Comparison of ENCODE assay signal across 8 cellular contexts in genomic region chr2:197310271-197310939, GRCh38. TPM values are rescaled to one million over a fixed set of nuclear protein-coding genes. Genes with fewer than 3 reads are reported as not detected.
DNase-seq lines count a peak whose midpoint lies in the region; ATAC-seq and TF ChIP-seq lines count a peak whose summit lies in the region.

Gene ANKRD44, minus strand, starts transcription at chr2:197310780. Its CDS starts 176 bp downstream, at chr2:197310604.

- no peaks in the 10 kb centered on the region for H3K27me3 ChIP-seq in kidney epithelial cell (ENCODE audit: control insufficient read depth, insufficient read depth, low read length)

- in situ Hi-C loops in GM18951 (cut with MboI; ENCODE audit: low sequenced_read_pairs, unreplicated experiment): loop anchor here (25.0 kb wide), 1 partner anchor 198 kb away; no protein-coding TSS in a partner anchor

- DNase-seq in AG09309 (ENCODE audit: low read depth) (peak; percentile 43), NCI-H446 treated with DMSO at 0.1 percent for 48 hours (lab: John Stamatoyannopoulos, UW) (peak; percentile 63), cerebellar cortex (ENCODE audit: low spot score) (peak; percentile 83), kidney epithelial cell (ENCODE audit: low read depth) (peak; percentile 16)
- DNase-seq in activated CD4-positive, CD25-positive, alpha-beta regulatory T cell treated with anti-CD3 and anti-CD28 coated beads, Interleukin-2, amount 50 U/mL, for 72 hours: peak; percentile 84
- peak; percentile 78 to 82 for DNase-seq in stimulated activated CD4-positive, alpha-beta T cell treated with anti-CD3 and anti-CD28 coated beads, Interleukin-15, amount 100 ng/mL, for 48 hours (ENCODE audit: low read depth in 2 of 2)

- TF ChIP-seq POLR2A in GM18951 (IDR thresholded peaks at IDR 0.05; ENCODE audit: extremely low read depth, insufficient read depth, insufficient read length): peak; percentile 72

- peak; percentile 78 for ATAC-seq in HG03175 (IDR thresholded peaks at IDR 0.05; ENCODE audit: unreplicated experiment)

- TF ChIP-seq CTCF in AG09309 (IDR thresholded peaks at IDR 0.05; ENCODE audit: control insufficient read depth, insufficient read depth, low read depth, low read length, missing control alignments) (peak; percentile 20), kidney epithelial cell (IDR thresholded peaks at IDR 0.05; ENCODE audit: insufficient read depth, low read length, poor library complexity, severe bottlenecking) (no peak)

- H3K36me3 ChIP-seq in kidney epithelial cell (ENCODE audit: control insufficient read depth, insufficient read depth, low read length): no peaks in the 10 kb centered on the region

- H3K4me3 ChIP-seq in AG09309 (ENCODE audit: control insufficient read depth, low read depth, low read length) (peak within 1 kb of the TSS; percentile 59), kidney epithelial cell (ENCODE audit: low read depth, low read length) (peak within 1 kb of the TSS; percentile 73)

RNA-seq across cellular contexts. Expression of gene ANKRD44, which starts in this region (rescaled TPM):
- total RNA-seq in kidney epithelial cell: 2.4 and 4.3 TPM in 2 replicates

Comparison
In these comparisons a context has a peak if more than half of its experiments do, and no peak if none do; other contexts are left out.
1. Peak in every context shown above with its lines: DNase-seq, ATAC-seq and H3K4me3 ChIP-seq.
2. DNase-seq: peak in every context shown above with its lines; median percentile 84 in activated CD4-positive, CD25-positive, alpha-beta regulatory T cell treated with anti-CD3 and anti-CD28 coated beads, Interleukin-2, amount 50 U/mL, for 72 hours; 83 in cerebellar cortex; 80 in stimulated activated CD4-positive, alpha-beta T cell treated with anti-CD3 and anti-CD28 coated beads, Interleukin-15, amount 100 ng/mL, for 48 hours; 63 in NCI-H446 treated with DMSO at 0.1 percent for 48 hours; 43 in AG09309; 16 in kidney epithelial cell.